21 cellular contexts compared by ENCODE assay signal in genomic region chr15:77716632-77717343, GRCh38.
DNase-seq lines count a peak whose midpoint lies in the region; ATAC-seq and TF ChIP-seq lines count a peak whose summit lies in the region.
"Had no signal": no experiment of that assay in that cellular context is flagged by ENCODE, and none has a peak within 500 bp of the region (broad histone marks: within the 10 kb centered on the region; RNA-seq: fewer than 3 reads in every experiment).

No MANE protein-coding gene starts in this region.

- H3K9me3 ChIP-seq in A673 (ENCODE audit: low read depth, low read length, poor library complexity, severe bottlenecking) (no peaks in the 10 kb centered on the region), PC-3 (ENCODE audit: low read length) (no peaks in the 10 kb centered on the region), breast epithelium (no peaks in the 10 kb centered on the region)
- H3K9me3 ChIP-seq: SJCRH30 had no signal

- TF ChIP-seq CTCF in A673 (conservative IDR thresholded peaks at IDR 0.05; ENCODE audit: low read depth, low read length) (no peak), glutamatergic neuron (IDR thresholded peaks at IDR 0.05; ENCODE audit: partially characterized antibody, unreplicated experiment) (no peak), PC-3 (conservative IDR thresholded peaks at IDR 0.05; ENCODE audit: low read depth, low read length) (no peak), breast epithelium (IDR thresholded peaks at IDR 0.05) (no peak)

- H3K27ac ChIP-seq in A673 (ENCODE audit: low read depth, low read length, poor library complexity, severe bottlenecking) (peak overlapping the region; percentile 78), PC-3 (ENCODE audit: low read length) (no peak overlapping the region), breast epithelium (no peak overlapping the region)
- H3K27ac ChIP-seq: PC-9, RWPE1, SJCRH30 had no signal

- CTCF ChIA-PET in A673 (lab: Charles Lee) (no interaction called here), PC-3 (lab: Charles Lee) (no interaction called here)

- H3K27me3 Mint-ChIP-seq in glutamatergic neuron (ENCODE audit: unreplicated experiment) = peaks cover 13% of the 10 kb centered on the region

- H3K27me3 ChIP-seq in A673 (replicated peaks; ENCODE audit: insufficient read depth, low read depth, low read length, poor library complexity) (no peaks in the 10 kb centered on the region), PC-3 (ENCODE audit: low read length) (0 out of 2 replicates have a peak, but pooled peaks cover 3% of the 10 kb centered on the region), breast epithelium (peaks cover 0 to 15% of the 10 kb centered on the region in 2 donors)

- ATAC-seq in PC-3 = no peak
- ATAC-seq: CD8-positive, alpha-beta T cell had no signal

- H3F3A ChIP-seq in PC-3 (ENCODE audit: low read length, unreplicated experiment) = no peaks in the 10 kb centered on the region

- H3K27ac Mint-ChIP-seq in glutamatergic neuron (ENCODE audit: unreplicated experiment) = peak overlapping the region; percentile 22
- H3K27ac Mint-ChIP-seq: CD8-positive, alpha-beta T cell; HFFc6 had no signal

- H4K20me1 ChIP-seq in PC-3 (ENCODE audit: low read length) = no peaks in the 10 kb centered on the region

- H3K4me3 Mint-ChIP-seq in glutamatergic neuron (ENCODE audit: unreplicated experiment) = no peak overlapping the region
- H3K4me3 Mint-ChIP-seq: CD8-positive, alpha-beta T cell; HFFc6 had no signal

- no peaks in the 10 kb centered on the region for H3K9me2 ChIP-seq in PC-3 (replicated peaks; ENCODE audit: low read length)

- intact Hi-C loops in A673 (cut with micrococcal nuclease; ENCODE audit: unreplicated experiment) (no loop called here), PC-3 (cut with micrococcal nuclease) (no loop called here), breast epithelium (cut with DNase I; ENCODE audit: low total_unique reads) (no loop called here)

- peaks cover 11% of the 10 kb centered on the region for H3K4me1 Mint-ChIP-seq in glutamatergic neuron (ENCODE audit: low read depth, unreplicated experiment)

- no peak for TF ChIP-seq POLR2A in breast epithelium (IDR thresholded peaks at IDR 0.05)

- H3K4me1 ChIP-seq in A673 (ENCODE audit: insufficient read depth, low read length, poor library complexity, severe bottlenecking) (peaks cover 55% of the 10 kb centered on the region), PC-3 (ENCODE audit: insufficient read depth, low read length) (no peaks in the 10 kb centered on the region), breast epithelium (no peaks in the 10 kb centered on the region)
- H3K4me1 ChIP-seq: SJCRH30 had no signal

- H3K4me3 ChIP-seq in A673 (ENCODE audit: low read depth, low read length, poor library complexity, severe bottlenecking) (no peak overlapping the region), PC-3 (ENCODE audit: low read length) (no peak overlapping the region), breast epithelium (no peak overlapping the region)
- H3K4me3 ChIP-seq: PC-9, SJCRH30 had no signal

- H3K4me2 ChIP-seq in PC-3 (ENCODE audit: low read length) = no peak overlapping the region
- H3K4me2 ChIP-seq: PC-9 had no signal

- H3K36me3 ChIP-seq in A673 (ENCODE audit: insufficient read depth, low read length, poor library complexity, severe bottlenecking) = no peaks in the 10 kb centered on the region
- H3K36me3 ChIP-seq in PC-3 (ENCODE audit: low read depth, low read length) = no peaks in the 10 kb centered on the region
- H3K36me3 ChIP-seq in breast epithelium = no peaks in the 10 kb centered on the region
- H3K36me3 ChIP-seq: SJCRH30 had no signal

- BruUV-seq in A673 (replicated peaks; lab: Mats Ljungman, UMichigan) (no TSS peak), PC-3 (replicated peaks; lab: Mats Ljungman, UMichigan) (no TSS peak)

- peaks cover 6% of the 10 kb centered on the region for H3K9me3 Mint-ChIP-seq in glutamatergic neuron (ENCODE audit: unreplicated experiment)
- H3K9me3 Mint-ChIP-seq: CD8-positive, alpha-beta T cell; HFFc6 had no signal

- no peak overlapping the region for H3K9ac ChIP-seq in PC-3 (ENCODE audit: low read length)

- no peaks in the 10 kb centered on the region for H3K79me2 ChIP-seq in PC-3 (ENCODE audit: low read length)

- no peak overlapping the region for H2AFZ ChIP-seq in PC-3 (ENCODE audit: low read length)
- H2AFZ ChIP-seq: PC-9 had no signal

- H3K36me3 Mint-ChIP-seq in glutamatergic neuron (ENCODE audit: unreplicated experiment) = no peaks in the 10 kb centered on the region
- H3K36me3 Mint-ChIP-seq: CD8-positive, alpha-beta T cell had no signal

- POLR2A ChIA-PET in A673 (lab: Charles Lee; ENCODE audit: low non-redundant PET) (no interaction called here), PC-3 (lab: Charles Lee; ENCODE audit: unreplicated experiment) (no interaction called here)

- peak; percentile 8 for DNase-seq in NCI-H1694 (lab: John Stamatoyannopoulos, UW)
- DNase-seq in NCI-H1694 treated with DMSO at 0.1 percent for 48 hours (lab: John Stamatoyannopoulos, UW) = no peak
- DNase-seq in A673 (ENCODE audit: low spot score) = peak; percentile 57
- peak; percentile 44 for DNase-seq in NCI-H69 (lab: John Stamatoyannopoulos, UW)
- DNase-seq in glutamatergic neuron = no peak
- no peak for DNase-seq in PC-3
- DNase-seq in SHP77 (lab: John Stamatoyannopoulos, UW) = no peak
- no peak for DNase-seq in breast epithelium (ENCODE audit: low spot score in 2 of 2)
- DNase-seq: 8988T; Calu3; CD8-positive, alpha-beta T cell; H7; HFFc6; KG1; NCI-H1436; NCI-H2029 treated with DMSO at 0.1 percent for 48 hours; NCI-H510A; NCI-H774; PC-9; SJCRH30 had no signal

Comparison
In these comparisons a context has a peak if more than half of its experiments do, and no peak if none do; other contexts are left out.
1. DNase-seq: peak in NCI-H1694 (single experiment), A673 (single experiment) and NCI-H69 (single experiment); none in NCI-H1694 treated with DMSO at 0.1 percent for 48 hours (single experiment), glutamatergic neuron (single experiment), PC-3 (single experiment), SHP77 (0 of 2) and breast epithelium (0 of 2).